Comparison of ENCODE assay signal across 19 cellular contexts in genomic region chr13:20431687-20432384, GRCh38.
"Had no signal": no experiment of that assay in that cellular context is flagged by ENCODE, and none has a peak within 500 bp of the region (broad histone marks: within the 10 kb centered on the region; RNA-seq: fewer than 3 reads in every experiment).

No MANE protein-coding gene starts in this region.

- H3K9me3 Mint-ChIP-seq: activated CD4-positive, alpha-beta memory T cell treated with anti-CD3 and anti-CD28 coated beads for 36 hours had no signal

- H3K27ac ChIP-seq: brain microvascular endothelial cell, dorsolateral prefrontal cortex, esophagus muscularis mucosa, left lung, pancreas, thyroid gland, VCaP had no signal

- H3K4me1 ChIP-seq: left lung, pancreas, thyroid gland, uterus had no signal

- H3K9me3 ChIP-seq: esophagus muscularis mucosa, left lung, pancreas, thyroid gland, uterus had no signal

- H3K27me3 ChIP-seq: brain microvascular endothelial cell, dorsolateral prefrontal cortex, esophagus muscularis mucosa, left lung, pancreas, thyroid gland, uterus had no signal

- DNase-seq: activated CD4-positive, alpha-beta memory T cell treated with anti-CD3 and anti-CD28 coated beads for 36 hours; activated gamma-delta T cell; activated T-cell treated with anti-CD3 and anti-CD28 coated beads, Interleukin-2, amount 50 U/mL, for 48 hours; brain microvascular endothelial cell; dorsolateral prefrontal cortex; foreskin fibroblast; head of caudate nucleus; left lung; mesendoderm; pancreas; stimulated activated CD4-positive, alpha-beta T cell treated with anti-CD3 and anti-CD28 coated beads, Interleukin-4, amount 100 ng/mL, for 4 hours; T1000; thyroid gland had no signal

- H3K27me3 Mint-ChIP-seq: activated CD4-positive, alpha-beta memory T cell treated with anti-CD3 and anti-CD28 coated beads for 36 hours; activated naive CD8-positive, alpha-beta T cell had no signal

- H3K4me3 ChIP-seq: dorsolateral prefrontal cortex, esophagus muscularis mucosa, left lung, pancreas, skin epidermis, thyroid gland, uterus had no signal

- H3K4me3 Mint-ChIP-seq: activated CD4-positive, alpha-beta memory T cell treated with anti-CD3 and anti-CD28 coated beads for 36 hours; activated naive CD8-positive, alpha-beta T cell had no signal

- FAIRE-seq: endometrium, pancreas had no signal

- ATAC-seq: left lung had no signal

- H3K36me3 ChIP-seq: brain microvascular endothelial cell, pancreas, thyroid gland, uterus had no signal

- H3K27ac Mint-ChIP-seq: activated CD4-positive, alpha-beta memory T cell treated with anti-CD3 and anti-CD28 coated beads for 36 hours; activated naive CD8-positive, alpha-beta T cell had no signal
